In the genomic region with DNA sequence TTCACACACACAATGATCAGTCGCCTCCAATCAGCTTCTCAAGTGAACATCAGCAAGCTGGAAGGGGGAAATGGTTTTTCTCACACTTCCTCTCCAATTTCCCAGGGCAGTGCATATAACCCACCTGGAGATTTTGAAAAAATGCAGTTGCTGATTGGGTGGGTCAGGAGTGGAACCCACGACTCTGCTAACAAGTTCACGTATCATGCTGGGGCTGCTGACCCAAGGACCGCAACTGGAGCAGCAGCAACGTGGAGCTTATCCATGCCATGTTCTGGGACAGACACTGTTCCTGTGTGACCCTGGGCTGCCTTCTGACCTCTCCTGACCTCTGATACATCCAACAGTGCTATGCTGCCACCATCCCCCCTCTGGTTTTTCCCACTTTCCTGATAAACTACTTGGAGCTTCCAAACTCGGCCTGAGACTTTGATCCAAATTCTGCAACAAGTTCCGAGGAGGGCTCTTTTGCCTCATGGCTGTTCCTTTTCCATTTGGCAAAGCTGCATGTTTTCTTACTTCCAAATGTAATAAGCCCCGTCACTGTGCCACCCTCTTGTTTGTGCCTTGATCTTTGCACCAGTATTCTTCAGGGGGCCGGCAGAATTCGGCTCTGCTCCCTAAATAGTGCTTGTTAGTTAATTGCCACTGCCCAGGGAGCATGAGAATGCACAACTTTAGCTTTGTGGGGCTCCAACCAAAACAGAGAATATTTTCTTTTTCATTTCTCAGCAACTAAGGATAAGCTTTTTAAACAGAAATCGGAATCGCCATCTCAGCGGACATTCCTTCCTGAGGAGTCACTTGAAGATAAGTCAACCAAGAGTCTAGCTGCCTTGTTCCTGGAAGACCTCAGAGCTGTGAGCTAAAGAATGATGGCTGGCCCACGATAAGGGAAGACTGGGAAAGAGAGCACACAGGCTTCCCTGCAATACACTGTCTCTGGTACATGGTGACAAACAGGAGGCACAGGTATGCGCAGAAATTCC, we compare ENCODE assay signal across 12 cellular contexts.
DNase-seq lines count a peak whose midpoint lies in the region; ATAC-seq and TF ChIP-seq lines count a peak whose summit lies in the region.
"Had no signal": no experiment of that assay in that cellular context is flagged by ENCODE, and none has a peak within 500 bp of the region (broad histone marks: within the 10 kb centered on the region; RNA-seq: fewer than 3 reads in every experiment).

No MANE protein-coding gene starts in this region.

- no peaks in the 10 kb centered on the region for H3K79me2 ChIP-seq in OCI-LY1 (ENCODE audit: insufficient read depth, low read length)

- peaks cover 45% of the 10 kb centered on the region for H3K4me1 ChIP-seq in CD8-positive, alpha-beta memory T cell (ENCODE audit: insufficient read depth, low read length)
- H3K4me1 ChIP-seq in OCI-LY1 (ENCODE audit: insufficient read depth, low read length, severe bottlenecking): peaks cover 27% of the 10 kb centered on the region

- peaks cover 49 to 58% (median 58%) of the 10 kb centered on the region in 3 donors for H3K4me1 Mint-ChIP-seq in CD8-positive, alpha-beta memory T cell
- peaks cover 36 to 46% of the 10 kb centered on the region in 2 donors for H3K4me1 Mint-ChIP-seq in effector memory CD8-positive, alpha-beta T cell (ENCODE audit: low read depth in 2 of 2)

- CTCF ChIA-PET in CD8-positive, alpha-beta memory T cell (lab: Charles Lee): interaction anchor here (1.0 to 4.2 kb wide), 11 partner anchors 13 to 428 kb away, joined by 3 to 24 read pairs (median 6); no protein-coding TSS in a partner anchor

- H3K9me3 ChIP-seq in CD8-positive, alpha-beta memory T cell (ENCODE audit: low read length): no peaks in the 10 kb centered on the region
- H3K9me3 ChIP-seq in OCI-LY1 (ENCODE audit: low read length): no peaks in the 10 kb centered on the region
- H3K9me3 ChIP-seq: testis had no signal

- H3K4me3 Mint-ChIP-seq in CD8-positive, alpha-beta memory T cell: peak overlapping the region; percentile 77 to 91 (median 90)
- H3K4me3 Mint-ChIP-seq in effector memory CD8-positive, alpha-beta T cell: peak overlapping the region; percentile 81 to 82

- peak overlapping the region; percentile 88 to 99 (median 96) for H3K27ac Mint-ChIP-seq in CD8-positive, alpha-beta memory T cell
- H3K27ac Mint-ChIP-seq in effector memory CD8-positive, alpha-beta T cell: peak overlapping the region; percentile 95 to 96

- H3F3A ChIP-seq in OCI-LY1 (ENCODE audit: insufficient read depth, low read length): no peaks in the 10 kb centered on the region

- POLR2A ChIA-PET in CD8-positive, alpha-beta memory T cell (lab: Charles Lee): interaction anchor here (1.4 kb wide), 1 partner anchor 118 kb away, joined by 10 read pairs; no protein-coding TSS in a partner anchor

- no peak overlapping the region for H3K4me3 ChIP-seq in CD8-positive, alpha-beta memory T cell (ENCODE audit: low read length)
- peak overlapping the region; percentile 51 for H3K4me3 ChIP-seq in OCI-LY1 (ENCODE audit: low read depth, low read length, poor library complexity, severe bottlenecking)
- H3K4me3 ChIP-seq: testis had no signal

- H3K9me2 ChIP-seq in OCI-LY1 (ENCODE audit: low read depth, low read length): no peaks in the 10 kb centered on the region

- ATAC-seq in effector memory CD8-positive, alpha-beta T cell (replicated peaks): no peak
- ATAC-seq in GM19351 (IDR thresholded peaks at IDR 0.05; ENCODE audit: unreplicated experiment) (no peak), GM18498 (IDR thresholded peaks at IDR 0.05; ENCODE audit: unreplicated experiment) (no peak), GM21381 (IDR thresholded peaks at IDR 0.05; ENCODE audit: unreplicated experiment) (no peak)

- H3K27ac ChIP-seq in CD8-positive, alpha-beta memory T cell (ENCODE audit: low read depth, low read length): peak overlapping the region; percentile 34
- peak overlapping the region; percentile 48 for H3K27ac ChIP-seq in OCI-LY1 (ENCODE audit: low read depth, low read length, poor library complexity, severe bottlenecking)
- H3K27ac ChIP-seq: HL-60 had no signal

- peaks cover 7% of the 10 kb centered on the region for H3K36me3 ChIP-seq in CD8-positive, alpha-beta memory T cell (ENCODE audit: insufficient read depth, low read length)
- H3K36me3 ChIP-seq in OCI-LY1 (ENCODE audit: insufficient read depth, low read length): no peaks in the 10 kb centered on the region

- H3K27me3 ChIP-seq in CD8-positive, alpha-beta memory T cell (ENCODE audit: insufficient read depth, low read length, poor library complexity, severe bottlenecking): no peaks in the 10 kb centered on the region
- no peaks in the 10 kb centered on the region for H3K27me3 ChIP-seq in OCI-LY1 (ENCODE audit: insufficient read depth, low read length)
- H3K27me3 ChIP-seq: testis had no signal

- no peaks in the 10 kb centered on the region for H3K27me3 Mint-ChIP-seq in CD8-positive, alpha-beta memory T cell
- H3K27me3 Mint-ChIP-seq in effector memory CD8-positive, alpha-beta T cell: no peaks in the 10 kb centered on the region

- DNase-seq in CD8-positive, alpha-beta memory T cell: no peak
- no peak for DNase-seq in effector memory CD8-positive, alpha-beta T cell
- DNase-seq in posterior vena cava (ENCODE audit: low spot score): peak; percentile 74
- no peak for DNase-seq in stimulated activated CD4-positive, alpha-beta T cell treated with anti-CD3 and anti-CD28 coated beads, Interleukin-2, amount 100 ng/mL, for 24 hours
- DNase-seq: NCI-H2171 treated with DMSO at 0.1 percent for 48 hours, retina, testis had no signal

- intact Hi-C loops in posterior vena cava (cut with DNase I): no loop called here

- TF ChIP-seq CTCF in OCI-LY1 (IDR thresholded peaks at IDR 0.05; ENCODE audit: low read length): no peak

- peaks cover 9 to 83% (median 12%) of the 10 kb centered on the region in 3 donors for H3K36me3 Mint-ChIP-seq in CD8-positive, alpha-beta memory T cell
- H3K36me3 Mint-ChIP-seq in effector memory CD8-positive, alpha-beta T cell (ENCODE audit: insufficient read depth): peaks cover 23% of the 10 kb centered on the region

- no peak overlapping the region; the same call in 1 of the 2 replicates for H3K9ac ChIP-seq in OCI-LY1 (ENCODE audit: low read length)

- no peak overlapping the region for H2AFZ ChIP-seq in OCI-LY1 (ENCODE audit: low read length)

- no peaks in the 10 kb centered on the region for H3K9me3 Mint-ChIP-seq in CD8-positive, alpha-beta memory T cell
- no peaks in the 10 kb centered on the region for H3K9me3 Mint-ChIP-seq in effector memory CD8-positive, alpha-beta T cell

- H3K4me2 ChIP-seq in OCI-LY1 (ENCODE audit: low read length): peak overlapping the region; percentile 64

- H4K20me1 ChIP-seq in OCI-LY1 (ENCODE audit: insufficient read depth, low read length): no peaks in the 10 kb centered on the region
